Comparison of ENCODE assay signal across 18 cellular contexts in genomic region chr3:70247955-70248354, GRCh38.
DNase-seq lines count a peak whose midpoint lies in the region; ATAC-seq, FAIRE-seq and TF ChIP-seq lines count a peak whose summit lies in the region.
"Had no signal": no experiment of that assay in that cellular context is flagged by ENCODE, and none has a peak within 500 bp of the region (broad histone marks: within the 10 kb centered on the region; RNA-seq: fewer than 3 reads in every experiment).

No MANE protein-coding gene starts in this region.

- ATAC-seq in PC-3, result peak; percentile 77
- ATAC-seq: GM12878 had no signal

- H2AFZ ChIP-seq in PC-3 (ENCODE audit: low read length), result no peak overlapping the region
- H2AFZ ChIP-seq in endothelial cell of umbilical vein (ENCODE audit: low read depth, low read length), result peak overlapping the region; percentile 24

- H3K9me3 Mint-ChIP-seq in osteocyte (ENCODE audit: unreplicated experiment), result peaks cover 4% of the 10 kb centered on the region

- no TSS peak for BruUV-seq in PC-3 (replicated peaks; lab: Mats Ljungman, UMichigan)
- BruUV-seq in endothelial cell of umbilical vein (replicated peaks; lab: Mats Ljungman, UMichigan), result no TSS peak

- H3K4me3 Mint-ChIP-seq in osteocyte (ENCODE audit: unreplicated experiment), result no peak overlapping the region
- H3K4me3 Mint-ChIP-seq: CD4-positive, alpha-beta memory T cell; IgD-negative memory B cell had no signal

- H3K9ac ChIP-seq in PC-3 (ENCODE audit: low read length), result no peak overlapping the region; the same call in 1 of the 2 replicates
- H3K9ac ChIP-seq in endothelial cell of umbilical vein (replicated peaks; ENCODE audit: extremely low read depth, insufficient read depth, low read length), result peak overlapping the region; percentile 65

- CTCF ChIA-PET in PC-3 (lab: Charles Lee) (no interaction called here), endothelial cell of umbilical vein (lab: Charles Lee) (no interaction called here)

- no peak for TF ChIP-seq POLR2A in endothelial cell of umbilical vein (IDR thresholded peaks at IDR 0.05; ENCODE audit: low read depth, low read length)

- H3K4me3 ChIP-seq in PC-3 (ENCODE audit: low read length) (no peak overlapping the region), astrocyte of the spinal cord (ENCODE audit: low read depth, low read length) (no peak overlapping the region), endothelial cell of umbilical vein (replicated peaks in 1 of 3; ENCODE audit: insufficient read depth in 1 of 3, low read depth in 1 of 3, low read length in 3 of 3) (no peak overlapping the region)
- H3K4me3 ChIP-seq: GM12878, HAP-1 had no signal

- no peaks in the 10 kb centered on the region for H3F3A ChIP-seq in PC-3 (ENCODE audit: low read length, unreplicated experiment)

- POLR2A ChIA-PET in PC-3 (lab: Charles Lee; ENCODE audit: unreplicated experiment), result no interaction called here
- POLR2A ChIA-PET in endothelial cell of umbilical vein (lab: Charles Lee), result interaction anchor here (0.6 kb wide), 1 partner anchor 1882 kb away, joined by 5 read pairs; no protein-coding TSS in a partner anchor

- H3K4me1 ChIP-seq in PC-3 (ENCODE audit: insufficient read depth, low read length), result peaks cover 25% of the 10 kb centered on the region
- H3K4me1 ChIP-seq in endothelial cell of umbilical vein (ENCODE audit: control insufficient read depth, extremely low read depth, insufficient read depth, low read length), result peaks cover 35% of the 10 kb centered on the region
- H3K4me1 ChIP-seq: BE2C, HAP-1 had no signal

- H3K27ac ChIP-seq in PC-3 (ENCODE audit: low read length), result peak overlapping the region; percentile 87
- peak overlapping the region; percentile 87 for H3K27ac ChIP-seq in endothelial cell of umbilical vein (ENCODE audit: insufficient read depth, low read depth, low read length)
- H3K27ac ChIP-seq: C4-2B had no signal

- H4K20me1 ChIP-seq in PC-3 (ENCODE audit: low read length), result no peaks in the 10 kb centered on the region
- no peaks in the 10 kb centered on the region for H4K20me1 ChIP-seq in endothelial cell of umbilical vein (replicated peaks; ENCODE audit: control insufficient read depth, extremely low read depth, insufficient read depth, low read length)

- dilution Hi-C loops in endothelial cell of umbilical vein (cut with MboI; ENCODE audit: extremely low pct_ligation_motif_present, low sequenced_read_pairs), result no loop called here

- TF ChIP-seq CTCF in PC-3 (conservative IDR thresholded peaks at IDR 0.05; ENCODE audit: low read depth, low read length) (no peak), astrocyte of the spinal cord (IDR thresholded peaks at IDR 0.05; ENCODE audit: low read depth, low read length) (no peak), endothelial cell of umbilical vein (IDR thresholded peaks at IDR 0.05; ENCODE audit: extremely low read depth in 1 of 2, insufficient read depth in 1 of 2, low read depth in 1 of 2, low read length in 2 of 2) (no peak), osteocyte (IDR thresholded peaks at IDR 0.05) (no peak)

- no peaks in the 10 kb centered on the region for H3K27me3 ChIP-seq in PC-3 (ENCODE audit: low read length)
- H3K27me3 ChIP-seq in endothelial cell of umbilical vein (ENCODE audit: control insufficient read depth in 2 of 2, insufficient read depth in 2 of 2, low read length in 2 of 2), result no peaks in the 10 kb centered on the region
- H3K27me3 ChIP-seq: BE2C had no signal

- H3K27ac Mint-ChIP-seq in osteocyte (ENCODE audit: unreplicated experiment), result peak overlapping the region; percentile 7
- H3K27ac Mint-ChIP-seq: CD4-positive, alpha-beta memory T cell; IgD-negative memory B cell had no signal

- H3K9me3 ChIP-seq in PC-3 (ENCODE audit: low read length) (no peaks in the 10 kb centered on the region), endothelial cell of umbilical vein (replicated peaks; ENCODE audit: control insufficient read depth, insufficient read depth, low read length) (no peaks in the 10 kb centered on the region)
- H3K9me3 ChIP-seq: BE2C, HAP-1 had no signal

- H3K36me3 ChIP-seq in PC-3 (ENCODE audit: low read depth, low read length), result no peaks in the 10 kb centered on the region
- no peaks in the 10 kb centered on the region for H3K36me3 ChIP-seq in endothelial cell of umbilical vein (ENCODE audit: control insufficient read depth in 2 of 2, extremely low read depth in 1 of 2, insufficient read depth in 2 of 2, low read length in 2 of 2)
- H3K36me3 ChIP-seq: BE2C, HAP-1 had no signal

- H3K4me2 ChIP-seq in PC-3 (ENCODE audit: low read length) (peak overlapping the region; percentile 14; the same call in 1 of the 2 replicates), endothelial cell of umbilical vein (ENCODE audit: insufficient read depth, low read length) (peak overlapping the region; percentile 72)

- in situ Hi-C loops in astrocyte of the spinal cord (cut with HindIII; ENCODE audit: low sequenced_read_pairs), result no loop called here

- no peaks in the 10 kb centered on the region for H3K9me2 ChIP-seq in PC-3 (replicated peaks; ENCODE audit: low read length)

- H3K79me2 ChIP-seq in PC-3 (ENCODE audit: low read length), result no peaks in the 10 kb centered on the region
- H3K79me2 ChIP-seq in endothelial cell of umbilical vein (ENCODE audit: control insufficient read depth, insufficient read depth, low read length), result no peaks in the 10 kb centered on the region

- peak; percentile 42 for DNase-seq in PC-3
- DNase-seq in astrocyte of the spinal cord (ENCODE audit: low read depth, low spot score), result peak; percentile 34
- DNase-seq in endothelial cell of umbilical vein (ENCODE audit: low read depth, low spot score), result peak; percentile 82
- DNase-seq in osteocyte (ENCODE audit: extremely low spot score, unreplicated experiment), result no peak
- no peak for DNase-seq in GF-D8 (lab: John Stamatoyannopoulos, UW)
- DNase-seq in NCI-H1105 (lab: John Stamatoyannopoulos, UW), result no peak
- no peak for DNase-seq in NCI-H1436 (lab: John Stamatoyannopoulos, UW)
- no peak for DNase-seq in DMS 273 (lab: John Stamatoyannopoulos, UW; ENCODE audit: unreplicated experiment)
- DNase-seq: BE2C; CD4-positive, alpha-beta memory T cell had no signal

- intact Hi-C loops in PC-3 (cut with micrococcal nuclease) (loop anchor here (2.0 to 5.0 kb wide), 3 partner anchors 33 to 126 kb away; no protein-coding TSS in a partner anchor), endothelial cell of umbilical vein (cut with micrococcal nuclease) (loop anchor here (2.0 to 5.0 kb wide), 3 partner anchors 111 to 855 kb away; no protein-coding TSS in a partner anchor)

- no peaks in the 10 kb centered on the region for H3K9me1 ChIP-seq in endothelial cell of umbilical vein (replicated peaks; ENCODE audit: control insufficient read depth, extremely low read depth, insufficient read depth, low read length)

- H3K4me1 Mint-ChIP-seq in osteocyte (ENCODE audit: unreplicated experiment), result peaks cover 17% of the 10 kb centered on the region
- H3K4me1 Mint-ChIP-seq: CD4-positive, alpha-beta memory T cell; IgD-negative memory B cell had no signal

- no peak for FAIRE-seq in endothelial cell of umbilical vein (lab: Jason Lieb, UNC)
- FAIRE-seq: A204.1, D721Med, GM12878, GM19239, H1 had no signal

- no peaks in the 10 kb centered on the region for H3K27me3 Mint-ChIP-seq in osteocyte (ENCODE audit: unreplicated experiment)

- no peaks in the 10 kb centered on the region for H3K36me3 Mint-ChIP-seq in osteocyte (ENCODE audit: unreplicated experiment)
- H3K36me3 Mint-ChIP-seq: CD4-positive, alpha-beta memory T cell; IgD-negative memory B cell had no signal

TF ChIP-seq in endothelial cell of umbilical vein, 7 proteins besides CTCF, POLR2A, EP300 and RAD21:
- TF ChIP-seq, protein P1, sequence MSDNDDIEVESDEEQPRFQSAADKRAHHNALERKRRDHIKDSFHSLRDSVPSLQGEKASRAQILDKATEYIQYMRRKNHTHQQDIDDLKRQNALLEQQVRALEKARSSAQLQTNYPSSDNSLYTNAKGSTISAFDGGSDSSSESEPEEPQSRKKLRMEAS (IDR thresholded peaks at IDR 0.05; ENCODE audit: insufficient read depth, insufficient read length), result no peak
- TF ChIP-seq POLR2AphosphoS5 (IDR thresholded peaks at IDR 0.05; ENCODE audit: insufficient read depth, low read depth, low read length), result no peak
- no peak for TF ChIP-seq EZH2 (IDR thresholded peaks at IDR 0.05; ENCODE audit: borderline replicate concordance, low read depth, low read length, severe bottlenecking)
- TF ChIP-seq JUN (IDR thresholded peaks at IDR 0.05; ENCODE audit: borderline replicate concordance, insufficient read depth, insufficient read length, low read depth), result peak; percentile 50
- no peak for TF ChIP-seq MYC (IDR thresholded peaks at IDR 0.05; ENCODE audit: low read depth, low read length)
- TF ChIP-seq FOS (IDR thresholded peaks at IDR 0.05; ENCODE audit: borderline replicate concordance, insufficient read depth, low read length), result peak; percentile 70
- peak; percentile 49 for TF ChIP-seq GATA2 (IDR thresholded peaks at IDR 0.05; ENCODE audit: insufficient read depth, insufficient read length, low read depth, low read length)

Comparison
In these comparisons a context has a peak if more than half of its experiments do, and no peak if none do; other contexts are left out.
1. DNase-seq: peak in PC-3 (single experiment), astrocyte of the spinal cord (single experiment) and endothelial cell of umbilical vein (single experiment); none in osteocyte (single experiment), GF-D8 (single experiment), NCI-H1105 (single experiment), NCI-H1436 (single experiment) and DMS 273 (single experiment).